ENCODE assay signal across 18 cellular contexts in genomic region chr12:98182791-98183190, GRCh38.
DNase-seq lines count a peak whose midpoint lies in the region; TF ChIP-seq lines count a peak whose summit lies in the region.
"Had no signal": no experiment of that assay in that cellular context is flagged by ENCODE, and none has a peak within 500 bp of the region (broad histone marks: within the 10 kb centered on the region; RNA-seq: fewer than 3 reads in every experiment).

No MANE protein-coding gene starts in this region.

- peaks cover 2% of the 10 kb centered on the region; the same call in 1 of the 2 replicates for H3K27me3 Mint-ChIP-seq in HFFc6 (ENCODE audit: insufficient read depth)

- H3K4me3 Mint-ChIP-seq in HFFc6: no peak overlapping the region
- H3K4me3 Mint-ChIP-seq: CD4-positive, alpha-beta memory T cell had no signal

- TF ChIP-seq CTCF in HFFc6 (IDR thresholded peaks at IDR 0.05): no peak

- H3K27ac Mint-ChIP-seq in HFFc6: no peak overlapping the region
- H3K27ac Mint-ChIP-seq: CD4-positive, alpha-beta memory T cell had no signal

- no peaks in the 10 kb centered on the region for H3K36me3 Mint-ChIP-seq in HFFc6 (ENCODE audit: low read depth)
- H3K36me3 Mint-ChIP-seq: CD4-positive, alpha-beta memory T cell had no signal

- H3K4me1 Mint-ChIP-seq in HFFc6 (ENCODE audit: low read depth): no peaks in the 10 kb centered on the region
- H3K4me1 Mint-ChIP-seq: CD4-positive, alpha-beta memory T cell had no signal

- DNase-seq in ELF-1 (ENCODE audit: low read depth, low spot score) (peak; percentile 53), NCI-H146 (lab: John Stamatoyannopoulos, UW) (peak; percentile 95), NCI-H345 treated with DMSO at 0.1 percent for 48 hours (lab: John Stamatoyannopoulos, UW; ENCODE audit: unreplicated experiment) (peak; percentile 90), iPS-NIHi11 (ENCODE audit: low spot score) (peak; percentile 22), HFFc6 (no peak), AML-193 (lab: John Stamatoyannopoulos, UW) (no peak)
- DNase-seq in stimulated activated CD4-positive, alpha-beta T cell treated with anti-CD3 and anti-CD28 coated beads, Interleukin-4, amount 100 ng/mL, for 4 hours: no peak
- DNase-seq: ACHN; CD4-positive, alpha-beta memory T cell; DND-41; H7; MM.1S; NCI-H1092; NCI-H1694; NCI-H446 treated with DMSO at 0.1 percent for 48 hours; NCI-H526 treated with DMSO at 0.1 percent for 48 hours; OCI-M1; T-helper 1 cell had no signal

- H3K9me3 Mint-ChIP-seq in HFFc6: peaks cover 37% of the 10 kb centered on the region

Comparison
In these comparisons a context has a peak if more than half of its experiments do, and no peak if none do; other contexts are left out.
1. DNase-seq: peak in ELF-1 (single experiment), NCI-H146 (single experiment), NCI-H345 treated with DMSO at 0.1 percent for 48 hours (single experiment) and iPS-NIHi11 (single experiment); none in HFFc6 (single experiment), AML-193 (0 of 2) and stimulated activated CD4-positive, alpha-beta T cell treated with anti-CD3 and anti-CD28 coated beads, Interleukin-4, amount 100 ng/mL, for 4 hours (0 of 2).